In the genomic region with DNA sequence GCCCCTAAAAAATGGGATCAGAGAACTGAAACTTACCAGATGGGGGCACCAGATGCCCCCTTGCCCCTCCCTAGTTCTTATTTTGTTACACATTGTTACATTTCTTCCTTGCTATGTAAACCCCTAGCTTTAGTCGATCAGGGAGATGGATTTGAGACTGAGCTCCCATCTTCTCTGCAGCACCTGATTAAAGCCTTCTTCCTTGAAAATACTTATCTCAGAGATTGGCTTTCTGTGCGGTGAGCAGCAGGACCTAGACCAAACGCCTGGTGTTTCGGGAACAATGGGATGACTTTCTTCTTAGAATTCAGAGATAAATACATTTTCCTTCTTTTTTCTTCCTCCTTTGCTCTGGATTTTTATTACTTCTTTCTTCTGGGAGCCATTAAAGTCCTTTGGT, we compare ENCODE assay signal across 8 cellular contexts.
"Had no signal": no experiment of that assay in that cellular context is flagged by ENCODE, and none has a peak within 500 bp of the region (broad histone marks: within the 10 kb centered on the region; RNA-seq: fewer than 3 reads in every experiment).

No MANE protein-coding gene starts in this region.

- DNase-seq: H9, HCEC 1CT, IMR-90, KBM-7 had no signal

- ATAC-seq: GM23338 had no signal

- H3K4me2 ChIP-seq: GM23338 had no signal

- FAIRE-seq: H1, H54, HTR-8/SVneo had no signal

- H2AFZ ChIP-seq: GM23338 had no signal

- H3K4me3 ChIP-seq: GM23338 had no signal
